22 cellular contexts compared by ENCODE assay signal in the genomic region with DNA sequence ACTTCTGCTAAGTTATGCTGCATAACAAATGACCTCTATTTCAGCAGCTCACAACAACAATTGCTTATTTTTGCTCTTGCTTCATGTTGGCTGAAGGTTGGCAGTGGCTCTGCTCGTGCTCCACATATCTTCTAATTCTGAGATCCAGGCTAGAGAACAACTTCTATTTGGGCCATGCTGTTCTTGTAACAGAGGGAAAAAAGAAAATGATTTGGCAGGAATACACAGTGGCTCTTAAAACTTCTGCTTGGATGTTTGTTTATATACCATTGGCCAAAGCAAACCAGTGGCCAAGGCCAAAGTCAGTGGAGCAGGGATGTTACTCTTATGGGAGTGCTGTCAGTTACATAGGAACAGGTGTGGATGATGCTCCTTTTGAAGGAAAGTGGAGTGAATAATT. TPM values are rescaled to one million over a fixed set of nuclear protein-coding genes. Genes with fewer than 3 reads are reported as not detected.
DNase-seq lines count a peak whose midpoint lies in the region; ATAC-seq, FAIRE-seq and TF ChIP-seq lines count a peak whose summit lies in the region.
"Had no signal": no experiment of that assay in that cellular context is flagged by ENCODE, and none has a peak within 500 bp of the region (broad histone marks: within the 10 kb centered on the region; RNA-seq: fewer than 3 reads in every experiment).

No MANE protein-coding gene starts in this region.

- POLR2A ChIA-PET in HepG2 (lab: Yijun Ruan, JAX), result no interaction called here

- TF ChIP-seq EP300 in HepG2 (IDR thresholded peaks at IDR 0.05; ENCODE audit: low read depth in 2 of 2, low read length in 2 of 2) (no peak), HepG2 (CRISPR knock-in tag; IDR thresholded peaks at IDR 0.05; ENCODE audit: borderline replicate concordance) (no peak)

- TF ChIP-seq POLR2A in HepG2 (IDR thresholded peaks at IDR 0.05; ENCODE audit: insufficient read depth in 1 of 2, low read depth in 2 of 2, low read length in 2 of 2), result no peak

- no peak for TF ChIP-seq RAD21 in HepG2 (CRISPR knock-in tag; IDR thresholded peaks at IDR 0.05)

- no peaks in the 10 kb centered on the region; the same call in 1 of the 2 replicates for H4K20me1 ChIP-seq in HepG2 (ENCODE audit: insufficient read depth, low read length)

- peaks cover 6 to 7% of the 10 kb centered on the region in 2 donors for H3K4me1 Mint-ChIP-seq in stimulated activated naive B cell treated with anti-CD40 and anti-IgM and Interleukin-4, amounts not matched to agents 10 μg/mL and 1 μg/mL and 100 μg/mL, for 72 hours

- no peak overlapping the region for H3K27ac Mint-ChIP-seq in stimulated activated naive B cell treated with anti-CD40 and anti-IgM and Interleukin-4, amounts not matched to agents 10 μg/mL and 1 μg/mL and 100 μg/mL, for 72 hours
- H3K27ac Mint-ChIP-seq: CD4-positive, alpha-beta T cell had no signal

- no peak overlapping the region for H2BK12ac ChIP-seq in neuronal stem cell (ENCODE audit: low read length)

- H3K4me3 ChIP-seq in HepG2 (replicated peaks in 1 of 3; ENCODE audit: insufficient read depth in 1 of 3, low read depth in 2 of 3, low read length in 3 of 3) (no peak overlapping the region), neuronal stem cell (ENCODE audit: low read length in 2 of 2) (no peak overlapping the region)

- H3K4me2 ChIP-seq in HepG2 (ENCODE audit: low read depth, low read length) (no peak overlapping the region), neuronal stem cell (ENCODE audit: insufficient read depth, low read length, poor library complexity, severe bottlenecking) (no peak overlapping the region)

- H2AFZ ChIP-seq in HepG2 (ENCODE audit: low read length), result no peak overlapping the region
- no peak overlapping the region for H2AFZ ChIP-seq in neuronal stem cell (ENCODE audit: low read length)

- H3K9ac ChIP-seq in HepG2 (ENCODE audit: insufficient read depth, low read depth, low read length) (no peak overlapping the region), neuronal stem cell (ENCODE audit: low read depth, low read length, poor library complexity) (no peak overlapping the region)

- H3K36me3 Mint-ChIP-seq in stimulated activated naive B cell treated with anti-CD40 and anti-IgM and Interleukin-4, amounts not matched to agents 10 μg/mL and 1 μg/mL and 100 μg/mL, for 72 hours, result peaks cover 0 to 1% of the 10 kb centered on the region in 2 donors

- no peaks in the 10 kb centered on the region for H3K4me1 ChIP-seq in HepG2 (ENCODE audit: insufficient read depth, low read length)
- H3K4me1 ChIP-seq in neuronal stem cell (ENCODE audit: control insufficient read depth in 2 of 2, insufficient read depth in 1 of 2, low read depth in 1 of 2, low read length in 2 of 2), result no peaks in the 10 kb centered on the region
- H3K4me1 ChIP-seq: Caco-2 had no signal

- WGBS in HepG2 (ENCODE audit: low lambda C conversion rate), result 95% methylated on average over 1 of the region's 1 CpG
- WGBS in neuronal stem cell (ENCODE audit: extremely low coverage in 2 of 2, insufficient read length in 2 of 2, insufficient replicate concordance in 1 of 2), 2 donors, result no CpG with 5 or more reads among the region's 1 CpG

- H2BK120ac ChIP-seq in neuronal stem cell (ENCODE audit: low read depth, low read length), result no peak overlapping the region

- peaks cover 54% of the 10 kb centered on the region for H3K79me2 ChIP-seq in HepG2 (ENCODE audit: insufficient read depth, low read length)

- H2BK15ac ChIP-seq in neuronal stem cell (ENCODE audit: low read length), result no peak overlapping the region

- ATAC-seq in Right ventricle myocardium inferior (peak; percentile 63), HepG2 (no peak), HG03457 (IDR thresholded peaks at IDR 0.05; ENCODE audit: unreplicated experiment) (no peak)
- no peak for ATAC-seq in stimulated activated naive B cell treated with anti-CD40 and anti-IgM and Interleukin-4, amounts not matched to agents 10 μg/mL and 1 μg/mL and 100 μg/mL, for 72 hours (replicated peaks)

- in situ Hi-C loops in HepG2 (cut with HindIII; ENCODE audit: extremely low pct_ligation_motif_present, low pct_unique_long_range_greater_than_20kb), result no loop called here

- FAIRE-seq in HepG2 (lab: Jason Lieb, UNC), result no peak

- H4K91ac ChIP-seq in neuronal stem cell (ENCODE audit: low read depth, low read length, poor library complexity), result no peak overlapping the region

- H3K79me1 ChIP-seq in neuronal stem cell (ENCODE audit: low read depth, low read length), result no peaks in the 10 kb centered on the region

- H3K27ac ChIP-seq in HepG2 (ENCODE audit: extremely low read length, insufficient read depth, low read length) (no peak overlapping the region), neuronal stem cell (replicated peaks; ENCODE audit: low read length) (no peak overlapping the region)
- H3K27ac ChIP-seq: HL-60 had no signal

- H3K9me3 Mint-ChIP-seq in stimulated activated naive B cell treated with anti-CD40 and anti-IgM and Interleukin-4, amounts not matched to agents 10 μg/mL and 1 μg/mL and 100 μg/mL, for 72 hours, result peaks cover 0 to 1% of the 10 kb centered on the region in 2 donors
- H3K9me3 Mint-ChIP-seq: CD4-positive, alpha-beta T cell had no signal

- BruUV-seq in HepG2 (replicated peaks; lab: Mats Ljungman, UMichigan), result no TSS peak

- TF ChIP-seq CTCF in HepG2 (CRISPR knock-in tag; IDR thresholded peaks at IDR 0.05), result no peak

- H3K23ac ChIP-seq in neuronal stem cell (ENCODE audit: low read depth, low read length, poor library complexity), result no peak overlapping the region

- no peaks in the 10 kb centered on the region for H3K36me3 ChIP-seq in HepG2 (replicated peaks in 1 of 2; ENCODE audit: control insufficient read depth in 1 of 2, insufficient read depth in 2 of 2, low read length in 2 of 2)
- no peaks in the 10 kb centered on the region for H3K36me3 ChIP-seq in neuronal stem cell (replicated peaks in 1 of 2; ENCODE audit: control insufficient read depth in 2 of 2, insufficient read depth in 2 of 2, low read length in 2 of 2)

- H3K18ac ChIP-seq in neuronal stem cell (ENCODE audit: low read length), result no peak overlapping the region

- no peaks in the 10 kb centered on the region for H3K27me3 Mint-ChIP-seq in stimulated activated naive B cell treated with anti-CD40 and anti-IgM and Interleukin-4, amounts not matched to agents 10 μg/mL and 1 μg/mL and 100 μg/mL, for 72 hours
- H3K27me3 Mint-ChIP-seq: CD4-positive, alpha-beta T cell had no signal

- no peak overlapping the region for H2BK5ac ChIP-seq in neuronal stem cell (ENCODE audit: low read length)

- intact Hi-C loops in Right ventricle myocardium inferior (cut with DNase I), result no loop called here
- intact Hi-C loops in cardiac septum (cut with DNase I), result no loop called here
- intact Hi-C loops in HepG2 (cut with micrococcal nuclease; ENCODE audit: unreplicated experiment), result no loop called here

- no peak overlapping the region for H4K8ac ChIP-seq in neuronal stem cell (ENCODE audit: low read depth, low read length)

- H2AK5ac ChIP-seq in neuronal stem cell (ENCODE audit: low read depth, low read length), result no peak overlapping the region

- H3K27me3 ChIP-seq in HepG2 (ENCODE audit: control insufficient read depth in 1 of 2, insufficient read depth in 2 of 2, low read length in 2 of 2), result no peaks in the 10 kb centered on the region
- no peaks in the 10 kb centered on the region for H3K27me3 ChIP-seq in neuronal stem cell (ENCODE audit: control insufficient read depth in 3 of 3, insufficient read depth in 3 of 3, low read depth in 1 of 3, low read length in 3 of 3)

- no peak overlapping the region for H3K4ac ChIP-seq in neuronal stem cell (ENCODE audit: low read length)

- DNase-seq in Right ventricle myocardium inferior (ENCODE audit: missing footprints), result no peak
- no peak for DNase-seq in cardiac septum (ENCODE audit: low spot score)
- DNase-seq in fibroblast of gingiva (ENCODE audit: low read depth), result peak; percentile 1
- DNase-seq in HepG2 (ENCODE audit: low spot score), result no peak
- no peak for DNase-seq in neuronal stem cell (ENCODE audit: low spot score)
- DNase-seq in stimulated activated naive B cell treated with anti-CD40 and anti-IgM and Interleukin-4, amounts not matched to agents 10 μg/mL and 1 μg/mL and 100 μg/mL, for 72 hours, result no peak
- DNase-seq: Caco-2; CD4-positive, alpha-beta T cell; DMS153; GF-D8; H9; NCI-H1092 treated with DMSO at 0.1 percent for 48 hours; NCI-H1694; NCI-H510A; NCI-H748 treated with DMSO at 0.1 percent for 48 hours; OCI-M1; SHP77 treated with DMSO at 0.1 percent for 48 hours had no signal

- CTCF ChIA-PET in HepG2 (lab: Yijun Ruan, JAX; ENCODE audit: low intra/inter-chr PET ratio, low total read pairs), result no interaction called here

- H3K9me3 ChIP-seq in HepG2 (ENCODE audit: low read length), result no peaks in the 10 kb centered on the region
- peaks cover 0 to 4% of the 10 kb centered on the region in 2 donors for H3K9me3 ChIP-seq in neuronal stem cell (replicated peaks in 1 of 2; ENCODE audit: control insufficient read depth in 2 of 2, insufficient read depth in 1 of 2, low read depth in 1 of 2, low read length in 2 of 2)
- H3K9me3 ChIP-seq: Caco-2 had no signal

- no peak overlapping the region for H3K14ac ChIP-seq in neuronal stem cell (ENCODE audit: low read length)

- no peak overlapping the region for H3K4me3 Mint-ChIP-seq in stimulated activated naive B cell treated with anti-CD40 and anti-IgM and Interleukin-4, amounts not matched to agents 10 μg/mL and 1 μg/mL and 100 μg/mL, for 72 hours
- H3K4me3 Mint-ChIP-seq: CD4-positive, alpha-beta T cell; H9 had no signal

RNA-seq across cellular contexts. Expression of gene GPHN, which starts 32.1 kb away (rescaled TPM):
- total RNA-seq in Right ventricle myocardium inferior (23.5 TPM), cardiac septum (27.7 TPM), HepG2 (2016; rRNA removed; fragmentation: Illumina TruSeq; extraction: Trizol) (19.2 and 37.7 TPM in 2 replicates)
- 5.3 and 9.1 TPM in 2 replicates for total RNA-seq in HepG2 (2016; cell fraction: cytosol; rRNA removed; fragmentation: Illumina TruSeq; extraction: Trizol; ENCODE audit: low read depth)
- 14.2 and 39.0 TPM in 2 replicates for total RNA-seq in HepG2 (2016; cell fraction: insoluble cytoplasmic fraction; rRNA removed; fragmentation: Illumina TruSeq; extraction: Trizol)
- 15.9 and 19.0 TPM in 2 replicates for total RNA-seq in HepG2 (2016; cell fraction: membrane; rRNA removed; fragmentation: Illumina TruSeq; extraction: Trizol)
- total RNA-seq in HepG2 (2016; cell fraction: nucleus; rRNA removed; fragmentation: Illumina TruSeq; extraction: Trizol), result 32.3 and 33.7 TPM in 2 replicates
- 11.3 and 12.7 TPM in 2 replicates for polyA plus RNA-seq in HepG2 (2011; rRNA removed)
- 9.8 and 11.3 TPM in 2 replicates for polyA plus RNA-seq in HepG2 (2011; cell fraction: cytosol; rRNA removed)
- polyA plus RNA-seq in HepG2 (2011; cell fraction: nucleus; rRNA removed), result 13.6 TPM in 2 replicates
- 17.2 and 24.3 TPM in 2 replicates for polyA plus RNA-seq in HepG2 (2012)
- 3.1 and 3.8 TPM in 2 replicates for polyA plus RNA-seq in HepG2 (2016; cell fraction: cytosol; fragmentation: Illumina TruSeq; extraction: Trizol; ENCODE audit: low read depth)
- polyA plus RNA-seq in HepG2 (2016; cell fraction: insoluble cytoplasmic fraction; fragmentation: Illumina TruSeq; extraction: Trizol; ENCODE audit: low read depth), result 37.9 and 38.6 TPM in 2 replicates
- 7.9 TPM in 2 replicates for polyA plus RNA-seq in HepG2 (2016; cell fraction: membrane; fragmentation: Illumina TruSeq; extraction: Trizol; ENCODE audit: low read depth)
- polyA plus RNA-seq in HepG2 (2016; cell fraction: nucleus; fragmentation: Illumina TruSeq; extraction: Trizol; ENCODE audit: insufficient read depth, low read depth), result 23.8 and 34.5 TPM in 2 replicates
- polyA minus RNA-seq in HepG2 (2011; rRNA and poly(A)+ RNA removed; ENCODE audit: low replicate concordance), result 42.0 and 49.7 TPM in 2 replicates
- polyA minus RNA-seq in HepG2 (2011; cell fraction: cytosol; rRNA and poly(A)+ RNA removed), result 25.1 and 25.9 TPM in 2 replicates
- 78.4 and 78.7 TPM in 2 replicates for polyA minus RNA-seq in HepG2 (2011; cell fraction: nucleus; rRNA and poly(A)+ RNA removed)
- polyA plus RNA-seq in neuronal stem cell (2013, experiment 1 of 2), result 21.1 TPM
- polyA plus RNA-seq in neuronal stem cell (2013, experiment 2 of 2), result 20.2 TPM

RNA-seq across cellular contexts. Expression of gene CCDC196, which starts 53.9 kb away (rescaled TPM):
- not detected for total RNA-seq in Right ventricle myocardium inferior
- not detected for total RNA-seq in cardiac septum
- total RNA-seq in HepG2 (2016; rRNA removed; fragmentation: Illumina TruSeq; extraction: Trizol), result not detected in 2 replicates
- total RNA-seq in HepG2 (2016; cell fraction: cytosol; rRNA removed; fragmentation: Illumina TruSeq; extraction: Trizol; ENCODE audit: low read depth), result not detected in 2 replicates
- not detected in 2 replicates for total RNA-seq in HepG2 (2016; cell fraction: insoluble cytoplasmic fraction; rRNA removed; fragmentation: Illumina TruSeq; extraction: Trizol)
- not detected in 2 replicates for total RNA-seq in HepG2 (2016; cell fraction: membrane; rRNA removed; fragmentation: Illumina TruSeq; extraction: Trizol)
- not detected in 2 replicates for total RNA-seq in HepG2 (2016; cell fraction: nucleus; rRNA removed; fragmentation: Illumina TruSeq; extraction: Trizol)
- polyA plus RNA-seq in HepG2 (2011; rRNA removed), result not detected in 2 replicates
- polyA plus RNA-seq in HepG2 (2011; cell fraction: cytosol; rRNA removed), result not detected in 2 replicates
- polyA plus RNA-seq in HepG2 (2011; cell fraction: nucleus; rRNA removed), result not detected in 2 replicates
- not detected in 2 replicates for polyA plus RNA-seq in HepG2 (2012)
- polyA plus RNA-seq in HepG2 (2016; cell fraction: cytosol; fragmentation: Illumina TruSeq; extraction: Trizol; ENCODE audit: low read depth), result not detected in 2 replicates
- not detected in 2 replicates for polyA plus RNA-seq in HepG2 (2016; cell fraction: insoluble cytoplasmic fraction; fragmentation: Illumina TruSeq; extraction: Trizol; ENCODE audit: low read depth)
- not detected in 2 replicates for polyA plus RNA-seq in HepG2 (2016; cell fraction: membrane; fragmentation: Illumina TruSeq; extraction: Trizol; ENCODE audit: low read depth)
- not detected in 2 replicates for polyA plus RNA-seq in HepG2 (2016; cell fraction: nucleus; fragmentation: Illumina TruSeq; extraction: Trizol; ENCODE audit: insufficient read depth, low read depth)
- polyA minus RNA-seq in HepG2 (2011; rRNA and poly(A)+ RNA removed; ENCODE audit: low replicate concordance), result not detected in 2 replicates
- polyA minus RNA-seq in HepG2 (2011; cell fraction: cytosol; rRNA and poly(A)+ RNA removed), result not detected in 2 replicates
- not detected in 2 replicates for polyA minus RNA-seq in HepG2 (2011; cell fraction: nucleus; rRNA and poly(A)+ RNA removed)
- polyA plus RNA-seq in neuronal stem cell (2013, experiment 1 of 2), result not detected
- polyA plus RNA-seq in neuronal stem cell (2013, experiment 2 of 2), result not detected
- total RNA-seq: A172; Caco-2; CD4-positive, alpha-beta T cell; H9; LHCN-M2 had no signal
- polyA plus RNA-seq: BJ had no signal
